In genomic region chr17:81048827-81049371, GRCh38 we compare ENCODE assay signal across 1 cellular context.
TF ChIP-seq lines count a peak whose summit lies in the region.

No MANE protein-coding gene starts in this region.

TF ChIP-seq in K562, 482 proteins besides CTCF, POLR2A, EP300 and RAD21:
- TF ChIP-seq CEBPG (CRISPR knock-in tag; IDR thresholded peaks at IDR 0.05) (0 out of 2 replicates have a peak, but pooled peaks have one; percentile 11), CEBPG (tag; conservative IDR thresholded peaks at IDR 0.05 in 1 of 2, IDR thresholded peaks at IDR 0.05 in 1 of 2) (no peak), POLR2G (IDR thresholded peaks at IDR 0.05; ENCODE audit: low read depth, low read length) (0 out of 2 replicates have a peak, but pooled peaks have one; percentile 36), STAG1 (CRISPR knock-in tag; IDR thresholded peaks at IDR 0.05; ENCODE audit: borderline replicate concordance) (0 out of 2 replicates have a peak, but pooled peaks have one; percentile 4), ZNF512 (tag; IDR thresholded peaks at IDR 0.05) (no peak), KLF16 (IDR thresholded peaks at IDR 0.05) (no peak), TFAP4 (CRISPR knock-in tag; IDR thresholded peaks at IDR 0.05; ENCODE audit: borderline replicate concordance) (peak; percentile 58; the same call in 1 of the 2 replicates), ZBTB33 (CRISPR knock-in tag; IDR thresholded peaks at IDR 0.05) (0 out of 2 replicates have a peak, but pooled peaks have one; percentile 30), SMARCC2 (IDR thresholded peaks at IDR 0.05; ENCODE audit: low read depth) (no peak), ZNF282 (CRISPR knock-in tag; IDR thresholded peaks at IDR 0.05) (peak; percentile 40; the same call in 1 of the 2 replicates)
TF ChIP-seq in K562: peak in this region for 6.
